ENCODE assay signal across 8 cellular contexts in genomic region chr17:70169707-70170597, GRCh38. TPM values are rescaled to one million over a fixed set of nuclear protein-coding genes. Genes with fewer than 3 reads are reported as not detected.
DNase-seq lines count a peak whose midpoint lies in the region; TF ChIP-seq lines count a peak whose summit lies in the region.

No MANE protein-coding gene starts in this region.

- WGBS in HUES64, result 12% methylated on average over 24 of the region's 24 CpGs
- 15% methylated on average over 24 of the region's 24 CpGs for WGBS in smooth muscle cell (ENCODE audit: low lambda C conversion rate)

- peaks cover 4 to 16% (median 11%) of the 10 kb centered on the region in 11 experiments for H3K36me3 ChIP-seq in BLaER1 treated with 17β-estradiol and CSF1 and Interleukin-3, amounts not matched to agents 10 nM and 100 nM
- H3K36me3 ChIP-seq in HUES64 (ENCODE audit: insufficient read depth, low read length) (no peaks in the 10 kb centered on the region), smooth muscle cell (ENCODE audit: low read depth) (no peaks in the 10 kb centered on the region)

- H4K20me1 ChIP-seq in BLaER1 treated with 17β-estradiol and CSF1 and Interleukin-3, amounts not matched to agents 10 nM and 100 nM, result peaks cover 0 to 42% (median 10%) of the 10 kb centered on the region in 11 experiments; a peak in 13 of 22 replicates
- H4K20me1 ChIP-seq in smooth muscle cell (ENCODE audit: low read depth), result no peaks in the 10 kb centered on the region

- DNase-seq in astrocyte of the cerebellum (ENCODE audit: low read depth) (no peak), inferior parietal cortex (ENCODE audit: extremely low spot score) (peak; percentile 68), smooth muscle cell (lab: John Stamatoyannopoulos, UW; ENCODE audit: unreplicated experiment) (no peak), ureter (ENCODE audit: low spot score) (no peak), DMS79 treated with DMSO at 0.1 percent for 48 hours (lab: John Stamatoyannopoulos, UW) (no peak), NCI-H2081 treated with DMSO at 0.1 percent for 48 hours (lab: John Stamatoyannopoulos, UW) (no peak)

- TF ChIP-seq CTCF in astrocyte of the cerebellum (IDR thresholded peaks at IDR 0.05; ENCODE audit: low read depth, low read length, missing control alignments) (no peak), smooth muscle cell (IDR thresholded peaks at IDR 0.05; ENCODE audit: borderline replicate concordance, insufficient read depth, poor library complexity, severe bottlenecking) (no peak)

- H3F3A ChIP-seq in smooth muscle cell (ENCODE audit: low read depth), result no peaks in the 10 kb centered on the region

- H3K4me2 ChIP-seq in BLaER1 treated with 17β-estradiol and CSF1 and Interleukin-3, amounts not matched to agents 10 nM and 100 nM, result peak overlapping the region; percentile 75 to 95 (median 86)
- peak overlapping the region; percentile 98 for H3K4me2 ChIP-seq in smooth muscle cell

- H3K27ac ChIP-seq in BLaER1 treated with 17β-estradiol and CSF1 and Interleukin-3, amounts not matched to agents 10 nM and 100 nM, result peak overlapping the region; percentile 54 to 98 (median 92)
- no peak overlapping the region for H3K27ac ChIP-seq in HUES64 (ENCODE audit: low read depth, low read length)
- no peak overlapping the region for H3K27ac ChIP-seq in smooth muscle cell (ENCODE audit: low read depth)

- H2AFZ ChIP-seq in smooth muscle cell (ENCODE audit: low read depth), result peak overlapping the region; percentile 96

- in situ Hi-C loops in astrocyte of the cerebellum (cut with HindIII; ENCODE audit: low sequenced_read_pairs), result no loop called here

- H3K4me3 ChIP-seq in BLaER1 treated with 17β-estradiol and CSF1 and Interleukin-3, amounts not matched to agents 10 nM and 100 nM, result peak overlapping the region; percentile 76 to 96 (median 83)
- H3K4me3 ChIP-seq in HUES64 (ENCODE audit: low read length), result peak overlapping the region; percentile 92
- H3K4me3 ChIP-seq in astrocyte of the cerebellum (ENCODE audit: low read depth, low read length), result peak overlapping the region; percentile 67
- peak overlapping the region; percentile 68 for H3K4me3 ChIP-seq in smooth muscle cell

- H3K27me3 ChIP-seq in BLaER1 treated with 17β-estradiol and CSF1 and Interleukin-3, amounts not matched to agents 10 nM and 100 nM, result no peaks in the 10 kb centered on the region
- H3K27me3 ChIP-seq in HUES64 (ENCODE audit: insufficient read depth, low read length) (peaks cover 43% of the 10 kb centered on the region), smooth muscle cell (ENCODE audit: low read depth) (peaks cover 66% of the 10 kb centered on the region)

- H3K79me2 ChIP-seq in smooth muscle cell (ENCODE audit: low read depth), result no peaks in the 10 kb centered on the region

- H3K9ac ChIP-seq in BLaER1 treated with 17β-estradiol and CSF1 and Interleukin-3, amounts not matched to agents 10 nM and 100 nM, result peak overlapping the region; percentile 82 to 97 (median 87)
- H3K9ac ChIP-seq in HUES64 (ENCODE audit: low read depth, low read length), result no peak overlapping the region
- H3K9ac ChIP-seq in smooth muscle cell (ENCODE audit: low read depth), result no peak overlapping the region

- H3K9me3 ChIP-seq in BLaER1 treated with 17β-estradiol and CSF1 and Interleukin-3, amounts not matched to agents 10 nM and 100 nM (replicated peaks in 1 of 11), result peaks cover 0 to 4% (median 4%) of the 10 kb centered on the region in 11 experiments; a peak in 15 of 22 replicates
- H3K9me3 ChIP-seq in HUES64 (ENCODE audit: insufficient read depth, low read depth, low read length) (no peaks in the 10 kb centered on the region), smooth muscle cell (replicated peaks; ENCODE audit: low read depth) (no peaks in the 10 kb centered on the region)

- peaks cover 43 to 62% (median 52%) of the 10 kb centered on the region in 10 experiments for H3K4me1 ChIP-seq in BLaER1 treated with 17β-estradiol and CSF1 and Interleukin-3, amounts not matched to agents 10 nM and 100 nM
- H3K4me1 ChIP-seq in HUES64 (ENCODE audit: insufficient read depth, low read length) (peaks cover 22% of the 10 kb centered on the region), smooth muscle cell (ENCODE audit: low read depth) (no peaks in the 10 kb centered on the region)

RNA-seq across cellular contexts. Expression of gene KCNJ2, which starts 0.6 kb away (rescaled TPM):
- polyA plus RNA-seq in HUES64 (2013, experiment 1 of 2), result 0.40 TPM
- 0.32 TPM for polyA plus RNA-seq in HUES64 (2013, experiment 2 of 2)
- total RNA-seq in smooth muscle cell, result 1.3 and 1.8 TPM in 2 replicates
- polyA plus RNA-seq in smooth muscle cell, result 0.06 TPM in 1 of 2 replicates, not detected in the other
- 1.1 TPM for total RNA-seq in ureter

Comparison
In these comparisons a context has a peak if more than half of its experiments do, and no peak if none do; other contexts are left out.
1. H3K27ac ChIP-seq: peak in BLaER1 treated with 17β-estradiol and CSF1 and Interleukin-3, amounts not matched to agents 10 nM and 100 nM (11 of 11); none in HUES64 (single experiment) and smooth muscle cell (single experiment).
2. H3K9ac ChIP-seq: peak in BLaER1 treated with 17β-estradiol and CSF1 and Interleukin-3, amounts not matched to agents 10 nM and 100 nM (11 of 11); none in HUES64 (single experiment) and smooth muscle cell (single experiment).
3. Peak in every context shown above with its lines, with median percentiles within 50 percentile points of each other: H3K4me3 ChIP-seq.